8 cellular contexts compared by ENCODE assay signal in genomic region chr15:92808611-92809063, GRCh38.
DNase-seq lines count a peak whose midpoint lies in the region; ATAC-seq and TF ChIP-seq lines count a peak whose summit lies in the region.

No MANE protein-coding gene starts in this region.

- no peak overlapping the region for H2AFZ ChIP-seq in OCI-LY1 (ENCODE audit: low read length)

- peak; percentile 9 for ATAC-seq in HG02884 (IDR thresholded peaks at IDR 0.05; ENCODE audit: unreplicated experiment)

- peak overlapping the region; percentile 99 for H3K27ac Mint-ChIP-seq in activated naive CD4-positive, alpha-beta T cell treated with anti-CD3 and anti-CD28 coated beads, Interleukin-2, amount 10 ng/mL, durations not matched to agents 7 days and 5 days
- H3K27ac Mint-ChIP-seq in dendritic cell treated with granulocyte-macrophage colony-stimulating factor and Interleukin-4, amounts not matched to agents 40 ng/mL and 50 ng/mL, for 4 days = peak overlapping the region; percentile 99
- H3K27ac Mint-ChIP-seq in mesothelial cell of epicardium = peak overlapping the region; percentile 99

- no peaks in the 10 kb centered on the region for H3K9me3 Mint-ChIP-seq in activated naive CD4-positive, alpha-beta T cell treated with anti-CD3 and anti-CD28 coated beads, Interleukin-2, amount 10 ng/mL, durations not matched to agents 7 days and 5 days
- H3K9me3 Mint-ChIP-seq in dendritic cell treated with granulocyte-macrophage colony-stimulating factor and Interleukin-4, amounts not matched to agents 40 ng/mL and 50 ng/mL, for 4 days = no peaks in the 10 kb centered on the region
- H3K9me3 Mint-ChIP-seq in mesothelial cell of epicardium = peaks cover 4% of the 10 kb centered on the region

- H3K27me3 Mint-ChIP-seq in activated naive CD4-positive, alpha-beta T cell treated with anti-CD3 and anti-CD28 coated beads, Interleukin-2, amount 10 ng/mL, durations not matched to agents 7 days and 5 days = no peaks in the 10 kb centered on the region
- H3K27me3 Mint-ChIP-seq in dendritic cell treated with granulocyte-macrophage colony-stimulating factor and Interleukin-4, amounts not matched to agents 40 ng/mL and 50 ng/mL, for 4 days = no peaks in the 10 kb centered on the region
- no peaks in the 10 kb centered on the region for H3K27me3 Mint-ChIP-seq in mesothelial cell of epicardium (ENCODE audit: low read depth)

- peak overlapping the region; percentile 96 for H3K9ac ChIP-seq in OCI-LY1 (ENCODE audit: low read length)

- no peaks in the 10 kb centered on the region for H4K20me1 ChIP-seq in OCI-LY1 (ENCODE audit: insufficient read depth, low read length)

- intact Hi-C loops in dendritic cell treated with granulocyte-macrophage colony-stimulating factor and Interleukin-4, amounts not matched to agents 40 ng/mL and 50 ng/mL, for 4 days (cut with micrococcal nuclease) = loop anchor here (1.0 to 5.0 kb wide), 4 partner anchors 12 to 96 kb away; no protein-coding TSS in a partner anchor

- H3K36me3 Mint-ChIP-seq in activated naive CD4-positive, alpha-beta T cell treated with anti-CD3 and anti-CD28 coated beads, Interleukin-2, amount 10 ng/mL, durations not matched to agents 7 days and 5 days = peaks cover 2% of the 10 kb centered on the region
- H3K36me3 Mint-ChIP-seq in dendritic cell treated with granulocyte-macrophage colony-stimulating factor and Interleukin-4, amounts not matched to agents 40 ng/mL and 50 ng/mL, for 4 days (ENCODE audit: low read depth) = peaks cover 10% of the 10 kb centered on the region
- peaks cover 1% of the 10 kb centered on the region for H3K36me3 Mint-ChIP-seq in mesothelial cell of epicardium

- H3K9me3 ChIP-seq in OCI-LY1 (ENCODE audit: low read length) = no peaks in the 10 kb centered on the region

- H3F3A ChIP-seq in OCI-LY1 (ENCODE audit: insufficient read depth, low read length) = peaks cover 3% of the 10 kb centered on the region; the same call in 1 of the 2 replicates

- peaks cover 60% of the 10 kb centered on the region for H3K4me1 ChIP-seq in OCI-LY1 (ENCODE audit: insufficient read depth, low read length, severe bottlenecking)

- H3K27ac ChIP-seq in OCI-LY1 (ENCODE audit: low read depth, low read length, poor library complexity, severe bottlenecking) = peak overlapping the region; percentile 98

- peak overlapping the region; percentile 74 for H3K4me3 ChIP-seq in OCI-LY1 (ENCODE audit: low read depth, low read length, poor library complexity, severe bottlenecking)

- H3K36me3 ChIP-seq in OCI-LY1 (ENCODE audit: insufficient read depth, low read length) = no peaks in the 10 kb centered on the region

- H3K4me2 ChIP-seq in OCI-LY1 (ENCODE audit: low read length) = peak overlapping the region; percentile 98

- no peaks in the 10 kb centered on the region for H3K27me3 ChIP-seq in OCI-LY1 (ENCODE audit: insufficient read depth, low read length)

- TF ChIP-seq CTCF in OCI-LY1 (IDR thresholded peaks at IDR 0.05; ENCODE audit: low read length) = no peak
- no peak for TF ChIP-seq CTCF in mesothelial cell of epicardium (IDR thresholded peaks at IDR 0.05; ENCODE audit: unreplicated experiment)

- no peaks in the 10 kb centered on the region for H3K9me2 ChIP-seq in OCI-LY1 (ENCODE audit: low read depth, low read length)

- DNase-seq in activated naive CD4-positive, alpha-beta T cell treated with anti-CD3 and anti-CD28 coated beads, Interleukin-2, amount 10 ng/mL, durations not matched to agents 7 days and 5 days = no peak
- DNase-seq in activated naive CD4-positive, alpha-beta T cell (lab: John Stamatoyannopoulos, UW) = no peak
- DNase-seq in mesothelial cell of epicardium (ENCODE audit: low spot score in 2 of 2, unreplicated experiment in 2 of 2) = no peak
- no peak for DNase-seq in DMS153 treated with DMSO at 0.1 percent for 48 hours (lab: John Stamatoyannopoulos, UW; ENCODE audit: unreplicated experiment)
- no peak for DNase-seq in activated effector memory CD4-positive, alpha-beta T cell treated with Interleukin-2 at 50 U/mL for 16 hours

- no peaks in the 10 kb centered on the region for H3K79me2 ChIP-seq in OCI-LY1 (ENCODE audit: insufficient read depth, low read length)

- CTCF ChIA-PET in activated naive CD4-positive, alpha-beta T cell treated with anti-CD3 and anti-CD28 coated beads, Interleukin-2, amount 10 ng/mL, durations not matched to agents 7 days and 5 days (lab: Charles Lee) = interaction anchor here (0.8 to 6.6 kb wide), 19 partner anchors 11 to 117 kb away, joined by 3 to 54 read pairs (median 5); partner anchors contain the start of gene CHD2

- peaks cover 59% of the 10 kb centered on the region for H3K4me1 Mint-ChIP-seq in activated naive CD4-positive, alpha-beta T cell treated with anti-CD3 and anti-CD28 coated beads, Interleukin-2, amount 10 ng/mL, durations not matched to agents 7 days and 5 days
- H3K4me1 Mint-ChIP-seq in dendritic cell treated with granulocyte-macrophage colony-stimulating factor and Interleukin-4, amounts not matched to agents 40 ng/mL and 50 ng/mL, for 4 days (ENCODE audit: low read depth) = peaks cover 40% of the 10 kb centered on the region
- H3K4me1 Mint-ChIP-seq in mesothelial cell of epicardium = peaks cover 38% of the 10 kb centered on the region

- peak overlapping the region; percentile 81 for H3K4me3 Mint-ChIP-seq in activated naive CD4-positive, alpha-beta T cell treated with anti-CD3 and anti-CD28 coated beads, Interleukin-2, amount 10 ng/mL, durations not matched to agents 7 days and 5 days
- H3K4me3 Mint-ChIP-seq in dendritic cell treated with granulocyte-macrophage colony-stimulating factor and Interleukin-4, amounts not matched to agents 40 ng/mL and 50 ng/mL, for 4 days = peak overlapping the region; percentile 79
- H3K4me3 Mint-ChIP-seq in mesothelial cell of epicardium = peak overlapping the region; percentile 79
